Comparison of ENCODE assay signal across 14 cellular contexts in genomic region chr15:75696854-75697259, GRCh38. TPM values are rescaled to one million over a fixed set of nuclear protein-coding genes. Genes with fewer than 3 reads are reported as not detected.
A peak's percentile ranks its signal among the peaks of the same experiment; 100 is the strongest.
DNase-seq lines count a peak whose midpoint lies in the region; TF ChIP-seq lines count a peak whose summit lies in the region.
"Had no signal": no experiment of that assay in that cellular context is flagged by ENCODE, and none has a peak within 500 bp of the region (broad histone marks: within the 10 kb centered on the region; RNA-seq: fewer than 3 reads in every experiment).

No MANE protein-coding gene starts in this region.

- H4K8ac ChIP-seq in neuronal stem cell (ENCODE audit: low read depth, low read length) = no peak overlapping the region

- H3K27me3 ChIP-seq in Peyer's patch = no peaks in the 10 kb centered on the region
- no peaks in the 10 kb centered on the region for H3K27me3 ChIP-seq in duodenal mucosa (ENCODE audit: control insufficient read depth in 1 of 2, insufficient read depth in 2 of 2, low read length in 2 of 2)
- peaks cover 0 to 18% (median 0%) of the 10 kb centered on the region in 3 experiments for H3K27me3 ChIP-seq in neuronal stem cell (ENCODE audit: control insufficient read depth in 3 of 3, insufficient read depth in 3 of 3, low read depth in 1 of 3, low read length in 3 of 3)
- H3K27me3 ChIP-seq in tibial nerve = no peaks in the 10 kb centered on the region
- H3K27me3 ChIP-seq: MG63 had no signal

- H3K4me1 ChIP-seq in Peyer's patch (peaks cover 0 to 45% (median 10%) of the 10 kb centered on the region in 4 donors), duodenal mucosa (ENCODE audit: control insufficient read depth in 1 of 2, insufficient read depth in 2 of 2, low read length in 2 of 2) (peaks cover 23 to 24% of the 10 kb centered on the region in 2 donors), neuronal stem cell (ENCODE audit: control insufficient read depth in 2 of 2, insufficient read depth in 1 of 2, low read depth in 1 of 2, low read length in 2 of 2) (peaks cover 19 to 26% of the 10 kb centered on the region in 2 donors), tibial nerve (peaks cover 2 to 88% (median 81%) of the 10 kb centered on the region in 4 donors)

- no peak overlapping the region for H3K4ac ChIP-seq in neuronal stem cell (ENCODE audit: low read length)

- H3K4me2 ChIP-seq in neuronal stem cell (ENCODE audit: insufficient read depth, low read length, poor library complexity, severe bottlenecking) = no peak overlapping the region

- H3K9ac ChIP-seq in duodenal mucosa (ENCODE audit: low read depth in 1 of 2, low read length in 2 of 2) (no peak overlapping the region), neuronal stem cell (ENCODE audit: low read depth, low read length, poor library complexity) (peak overlapping the region; percentile 30)

- peaks cover 4% of the 10 kb centered on the region for H3K79me1 ChIP-seq in neuronal stem cell (ENCODE audit: low read depth, low read length)

- H2AFZ ChIP-seq in neuronal stem cell (ENCODE audit: low read length) = peak overlapping the region; percentile 66

- H2AK5ac ChIP-seq in neuronal stem cell (ENCODE audit: low read depth, low read length) = peak overlapping the region; percentile 84

- H3K36me3 ChIP-seq in Peyer's patch (no peaks in the 10 kb centered on the region), duodenal mucosa (ENCODE audit: control insufficient read depth in 1 of 2, insufficient read depth in 2 of 2, low read length in 2 of 2) (no peaks in the 10 kb centered on the region), neuronal stem cell (replicated peaks in 1 of 2; ENCODE audit: control insufficient read depth in 2 of 2, insufficient read depth in 2 of 2, low read length in 2 of 2) (no peaks in the 10 kb centered on the region), tibial nerve (peaks cover 0 to 6% (median 0%) of the 10 kb centered on the region in 3 donors)
- H3K36me3 ChIP-seq: MG63 had no signal

- TF ChIP-seq EP300 in tibial nerve (IDR thresholded peaks at IDR 0.05) = no peak

- no peak overlapping the region for H4K91ac ChIP-seq in neuronal stem cell (ENCODE audit: low read depth, low read length, poor library complexity)

- H2BK120ac ChIP-seq in neuronal stem cell (ENCODE audit: low read depth, low read length) = no peak overlapping the region

- TF ChIP-seq POLR2A in Peyer's patch (IDR thresholded peaks at IDR 0.05) = no peak
- no peak for TF ChIP-seq POLR2A in tibial nerve (IDR thresholded peaks at IDR 0.05)

- TF ChIP-seq CTCF in Peyer's patch (IDR thresholded peaks at IDR 0.05) (no peak), tibial nerve (IDR thresholded peaks at IDR 0.05) (no peak)

- DNase-seq in Peyer's patch (no peak), neuronal stem cell (ENCODE audit: low spot score) (no peak), tibial nerve (ENCODE audit: low spot score in 2 of 2) (no peak), SKM-1 treated with dmso at 0.1 percent for 144 hours (lab: John Stamatoyannopoulos, UW; ENCODE audit: unreplicated experiment) (no peak), immature natural killer cell (no peak), cerebellum (ENCODE audit: low spot score) (no peak)
- DNase-seq: activated CD8-positive, alpha-beta memory T cell treated with anti-CD3 and anti-CD28 coated beads for 24 hours; activated gamma-delta T cell; MG63; NCI-H2171 treated with DMSO at 0.1 percent for 48 hours; nephron progenitor cell; NK-92 treated with Interleukin-12 subunit alpha and Interleukin-12 subunit beta, amount 100 ng/mL, for 24 hours had no signal

- no peaks in the 10 kb centered on the region for H3K36me3 Mint-ChIP-seq in immature natural killer cell

- WGBS in neuronal stem cell (ENCODE audit: extremely low coverage in 2 of 2, insufficient read length in 2 of 2, insufficient replicate concordance in 1 of 2), 2 donors = no CpG with 5 or more reads among the region's 11 CpGs
- WGBS in tibial nerve, 2 donors = 51% methylated on average over 8 to 11 of the region's 11 CpGs

- no peak overlapping the region for H3K23ac ChIP-seq in neuronal stem cell (ENCODE audit: low read depth, low read length, poor library complexity)

- no peak overlapping the region for H3K27ac Mint-ChIP-seq in immature natural killer cell

- H3K27me3 Mint-ChIP-seq in immature natural killer cell (ENCODE audit: low read depth in 3 of 3) = peaks cover 0 to 6% (median 5%) of the 10 kb centered on the region in 3 donors

- peak overlapping the region in 3 of 4 donors; percentile 9 to 80 (median 52) for H3K27ac ChIP-seq in Peyer's patch
- H3K27ac ChIP-seq in duodenal mucosa (ENCODE audit: low read depth, low read length) = peak overlapping the region; percentile 20
- no peak overlapping the region for H3K27ac ChIP-seq in neuronal stem cell (replicated peaks; ENCODE audit: low read length)
- peak overlapping the region; percentile 72 to 98 (median 96) for H3K27ac ChIP-seq in tibial nerve
- H3K27ac ChIP-seq: C4-2B had no signal

- H2BK15ac ChIP-seq in neuronal stem cell (ENCODE audit: low read length) = peak overlapping the region; percentile 58

- H2BK12ac ChIP-seq in neuronal stem cell (ENCODE audit: low read length) = peak overlapping the region; percentile 73

- H3K9me3 Mint-ChIP-seq in immature natural killer cell = no peaks in the 10 kb centered on the region
- H3K9me3 Mint-ChIP-seq: nephron progenitor cell had no signal

- no peak overlapping the region for H3K14ac ChIP-seq in neuronal stem cell (ENCODE audit: low read length)

- H3K9me3 ChIP-seq in Peyer's patch (no peaks in the 10 kb centered on the region), duodenal mucosa (ENCODE audit: control insufficient read depth in 1 of 2, low read length in 2 of 2) (no peaks in the 10 kb centered on the region), neuronal stem cell (replicated peaks in 1 of 2; ENCODE audit: control insufficient read depth in 2 of 2, insufficient read depth in 1 of 2, low read depth in 1 of 2, low read length in 2 of 2) (no peaks in the 10 kb centered on the region), tibial nerve (no peaks in the 10 kb centered on the region)
- H3K9me3 ChIP-seq: MG63 had no signal

- no peak overlapping the region for H3K18ac ChIP-seq in neuronal stem cell (ENCODE audit: low read length)

- H3K4me3 ChIP-seq in Peyer's patch (no peak overlapping the region), duodenal mucosa (ENCODE audit: low read depth in 1 of 2, low read length in 2 of 2) (no peak overlapping the region), neuronal stem cell (ENCODE audit: low read length in 2 of 2) (no peak overlapping the region), tibial nerve (peak overlapping the region in 1 of 4 donors; percentile 17)
- H3K4me3 ChIP-seq: MG63 had no signal

- no peak overlapping the region for H2BK5ac ChIP-seq in neuronal stem cell (ENCODE audit: low read length)

- H3K4me1 Mint-ChIP-seq in immature natural killer cell = peaks cover 48 to 52% of the 10 kb centered on the region in 2 donors

- no peak overlapping the region for H3K4me3 Mint-ChIP-seq in immature natural killer cell
- H3K4me3 Mint-ChIP-seq: nephron progenitor cell had no signal

RNA-seq across cellular contexts. Expression of gene CSPG4, which starts 15.8 kb away (rescaled TPM):
- total RNA-seq in Peyer's patch = 10 to 100 TPM in 1 of 4 donors, 1 to 10 TPM in 3; 2.8 to 15.7 (median 6.3) TPM
- polyA plus RNA-seq in neuronal stem cell (2013, experiment 1 of 2) = 0.11 TPM
- 0.10 TPM for polyA plus RNA-seq in neuronal stem cell (2013, experiment 2 of 2)
- 100 to 1,000 TPM; 100 to 132 (median 115) TPM for total RNA-seq in tibial nerve
- under 1 TPM in 2 of 3 donors, not detected in 1; 0.12 to 0.18 TPM for polyA plus RNA-seq in immature natural killer cell
- total RNA-seq in cerebellum = 9.6 TPM

RNA-seq across cellular contexts. Expression of gene SNX33, which starts 49.1 kb away (rescaled TPM):
- 10 to 100 TPM; 35.5 to 53.7 (median 49.5) TPM for total RNA-seq in Peyer's patch
- 9.8 TPM for polyA plus RNA-seq in neuronal stem cell (2013, experiment 1 of 2)
- polyA plus RNA-seq in neuronal stem cell (2013, experiment 2 of 2) = 10.7 TPM
- 10 to 100 TPM; 29.7 to 44.9 (median 31.1) TPM for total RNA-seq in tibial nerve
- polyA plus RNA-seq in immature natural killer cell = 1 to 10 TPM in 1 of 3 donors, under 1 TPM in 2; 0.43 to 1.3 (median 0.51) TPM
- 4.3 TPM for total RNA-seq in cerebellum

RNA-seq across cellular contexts. Expression of gene IMP3, which starts 56.8 kb away (rescaled TPM):
- 100 to 1,000 TPM in 3 of 4 donors, 10 to 100 TPM in 1; 96.8 to 133 (median 124) TPM for total RNA-seq in Peyer's patch
- polyA plus RNA-seq in neuronal stem cell (2013, experiment 1 of 2) = 51.8 TPM
- 51.5 TPM for polyA plus RNA-seq in neuronal stem cell (2013, experiment 2 of 2)
- 100 to 1,000 TPM; 163 to 179 (median 170) TPM for total RNA-seq in tibial nerve
- 100 to 1,000 TPM; 193 to 238 (median 221) TPM for polyA plus RNA-seq in immature natural killer cell
- 26.3 TPM for total RNA-seq in cerebellum
